ENCODE assay signal across 12 cellular contexts in genomic region chr3:186866095-186866494, GRCh38. TPM values are rescaled to one million over a fixed set of nuclear protein-coding genes. Genes with fewer than 3 reads are reported as not detected.
"Had no signal": no experiment of that assay in that cellular context is flagged by ENCODE, and none has a peak within 500 bp of the region (broad histone marks: within the 10 kb centered on the region; RNA-seq: fewer than 3 reads in every experiment).

No MANE protein-coding gene starts in this region.

RNA-seq across cellular contexts. Expression of gene ADIPOQ, which starts 23.6 kb away (rescaled TPM):
- total RNA-seq: hepatocyte; kidney; kidney epithelial cell; left lobe of liver; liver; lung microvascular endothelial cell; mammary epithelial cell; mesothelial cell of epicardium; myocyte; naive thymus-derived CD4-positive, alpha-beta T cell had no signal
- polyA plus RNA-seq: hepatocyte; immature natural killer cell; keratinocyte; mammary epithelial cell; naive thymus-derived CD4-positive, alpha-beta T cell had no signal
